In genomic region chr11:3156282-3156660, GRCh38 we compare ENCODE assay signal across 16 cellular contexts. TPM values are rescaled to one million over a fixed set of nuclear protein-coding genes. Genes with fewer than 3 reads are reported as not detected.
DNase-seq lines count a peak whose midpoint lies in the region; ATAC-seq, FAIRE-seq and TF ChIP-seq lines count a peak whose summit lies in the region.
"Had no signal": no experiment of that assay in that cellular context is flagged by ENCODE, and none has a peak within 500 bp of the region (broad histone marks: within the 10 kb centered on the region; RNA-seq: fewer than 3 reads in every experiment).

No MANE protein-coding gene starts in this region.

- H3K9me2 ChIP-seq in GM23248 (ENCODE audit: insufficient read depth), result no peaks in the 10 kb centered on the region

- in situ Hi-C loops in GM23248 (cut with MboI) (no loop called here), K562 (cut with MboI) (no loop called here), gastrocnemius medialis (cut with MboI; ENCODE audit: low sequenced_read_pairs in 4 of 4) (no loop called here)

- TF ChIP-seq CTCF in K562 (IDR thresholded peaks at IDR 0.05 in 2 of 3, conservative IDR thresholded peaks at IDR 0.05 in 1 of 3; ENCODE audit: insufficient read depth in 2 of 3, low read depth in 1 of 3, low read length in 3 of 3) (no peak), left lung (IDR thresholded peaks at IDR 0.05) (no peak), gastrocnemius medialis (IDR thresholded peaks at IDR 0.05 in 4 of 5, conservative IDR thresholded peaks at IDR 0.05 in 1 of 5) (no peak)

- intact Hi-C loops in K562 (cut with micrococcal nuclease) (no loop called here), left lung (cut with DNase I) (no loop called here), gastrocnemius medialis (cut with DNase I; ENCODE audit: low total_unique reads) (no loop called here)

- no peak for FAIRE-seq in K562 (lab: Jason Lieb, UNC)
- FAIRE-seq: GM19239 had no signal

- H3K4me3 ChIP-seq in GM23248, result no peak overlapping the region
- H3K4me3 ChIP-seq in K562, result no peak overlapping the region
- H3K4me3 ChIP-seq in left lung, result peak overlapping the region in 1 of 2 donors; percentile 7
- no peak overlapping the region for H3K4me3 ChIP-seq in gastrocnemius medialis

- H3K27me3 ChIP-seq in GM23248 (replicated peaks; ENCODE audit: insufficient read depth), result no peaks in the 10 kb centered on the region
- no peaks in the 10 kb centered on the region for H3K27me3 ChIP-seq in K562 (ENCODE audit: control insufficient read depth in 2 of 2, insufficient read depth in 2 of 2, low read length in 2 of 2)
- no peaks in the 10 kb centered on the region for H3K27me3 ChIP-seq in left lung
- no peaks in the 10 kb centered on the region for H3K27me3 ChIP-seq in gastrocnemius medialis

- H3K4me2 ChIP-seq in GM23248 (ENCODE audit: unreplicated experiment), result peak overlapping the region; percentile 65
- H3K4me2 ChIP-seq in K562 (ENCODE audit: insufficient read depth, low read length), result no peak overlapping the region

- DNase-seq in GM23248 (no peak), K562 (ENCODE audit: extremely low read depth in 1 of 4, low spot score in 3 of 4) (no peak), left lung (no peak), gastrocnemius medialis (no peak), NCI-H2227 (lab: John Stamatoyannopoulos, UW; ENCODE audit: unreplicated experiment) (no peak), NCI-H1048 (lab: John Stamatoyannopoulos, UW) (no peak)
- DNase-seq: anterior cingulate cortex, erythroblast, kidney glomerular epithelial cell, NCI-H1105, NCI-H748 treated with DMSO at 0.1 percent for 48 hours, T-helper 17 cell had no signal

- 74 to 77% methylated on average over 14 of the region's 14 CpGs for whole genome bisulfite sequencing in GM23248 (ENCODE audit: low coverage in 1 of 2, low lambda C conversion rate in 2 of 2, missing lambda C conversion rate in 2 of 2), 2 experiments
- 81% methylated on average over 13 of the region's 14 CpGs for WGBS in K562 (ENCODE audit: insufficient coverage, low coverage, missing lambda C conversion rate)

- H3K4me1 ChIP-seq in GM23248 (ENCODE audit: insufficient read depth) (peaks cover 64% of the 10 kb centered on the region), K562 (replicated peaks in 1 of 2; ENCODE audit: control insufficient read depth in 2 of 2, insufficient read depth in 2 of 2, low read length in 2 of 2) (peaks cover 13 to 76% of the 10 kb centered on the region in 2 experiments; a peak in 4 of 5 replicates), left lung (peaks cover 29 to 86% of the 10 kb centered on the region in 2 donors), gastrocnemius medialis (peaks cover 49 to 66% of the 10 kb centered on the region in 2 donors)

- no peak overlapping the region for H2AFZ ChIP-seq in GM23248
- H2AFZ ChIP-seq in K562 (ENCODE audit: low read depth, low read length), result no peak overlapping the region

- POLR2A ChIA-PET in K562 (lab: Yijun Ruan, JAX), result interaction anchor here (1.0 kb wide), 1 partner anchor 9 kb away, joined by 4 read pairs; the partner anchor contains the start of gene OSBPL5

- H3K36me3 ChIP-seq in GM23248 (ENCODE audit: low read depth) (no peaks in the 10 kb centered on the region), K562 (ENCODE audit: control insufficient read depth, insufficient read depth, low read length) (no peaks in the 10 kb centered on the region; the same call in 2 of the 3 replicates), left lung (no peaks in the 10 kb centered on the region), gastrocnemius medialis (no peaks in the 10 kb centered on the region)

- H3K9me3 ChIP-seq in GM23248 (ENCODE audit: low read depth), result no peaks in the 10 kb centered on the region
- no peaks in the 10 kb centered on the region for H3K9me3 ChIP-seq in K562 (replicated peaks; ENCODE audit: control insufficient read depth, insufficient read depth, low read depth, low read length)
- no peaks in the 10 kb centered on the region for H3K9me3 ChIP-seq in left lung
- H3K9me3 ChIP-seq in gastrocnemius medialis, result no peaks in the 10 kb centered on the region

- TF ChIP-seq EP300 in K562 (IDR thresholded peaks at IDR 0.05; ENCODE audit: low read length), result no peak

- H4K20me1 ChIP-seq in GM23248 (ENCODE audit: insufficient read depth), result no peaks in the 10 kb centered on the region; the same call in 1 of the 2 replicates
- H4K20me1 ChIP-seq in K562 (replicated peaks; ENCODE audit: control insufficient read depth, insufficient read depth, low read length), result peaks cover 19% of the 10 kb centered on the region

- no peak for TF ChIP-seq POLR2A in K562 (conservative IDR thresholded peaks at IDR 0.05)
- TF ChIP-seq POLR2A in gastrocnemius medialis (IDR thresholded peaks at IDR 0.05), result no peak

- H3K27ac ChIP-seq in GM23248 (peak overlapping the region; percentile 74), K562 (ENCODE audit: extremely low read depth, low read depth, low read length) (no peak overlapping the region), left lung (peak overlapping the region; percentile 48 to 74), gastrocnemius medialis (peak overlapping the region; percentile 55 to 71 (median 59))

- ATAC-seq in K562, result no peak
- ATAC-seq in left lung, result no peak
- no peak for ATAC-seq in gastrocnemius medialis
- ATAC-seq in GM21786 (IDR thresholded peaks at IDR 0.05; ENCODE audit: unreplicated experiment), result no peak
- ATAC-seq in GM19351 (IDR thresholded peaks at IDR 0.05; ENCODE audit: unreplicated experiment), result no peak
- ATAC-seq: right cardiac atrium, T-helper 17 cell had no signal

- no TSS peak for BruUV-seq in K562 (replicated peaks; lab: Mats Ljungman, UMichigan)

- CTCF ChIA-PET in K562 (lab: Yijun Ruan, JAX; ENCODE audit: low intra/inter-chr PET ratio), result no interaction called here

- TF ChIP-seq RAD21 in K562 (CRISPR knock-in tag; conservative IDR thresholded peaks at IDR 0.05 in 1 of 2, IDR thresholded peaks at IDR 0.05 in 1 of 2), result no peak

- H3F3A ChIP-seq in GM23248 (ENCODE audit: insufficient read depth), result 0 out of 2 replicates have a peak, but pooled peaks cover 9% of the 10 kb centered on the region

- peaks cover 6% of the 10 kb centered on the region for H3K9me1 ChIP-seq in K562 (ENCODE audit: control insufficient read depth, insufficient read depth, low read length)

- peaks cover 95% of the 10 kb centered on the region for H3K79me2 ChIP-seq in GM23248 (ENCODE audit: insufficient read depth)
- H3K79me2 ChIP-seq in K562 (ENCODE audit: control insufficient read depth, insufficient read depth, low read length), result peaks cover 15% of the 10 kb centered on the region; the same call in 2 of the 3 replicates

- peak overlapping the region; percentile 76 for H3K9ac ChIP-seq in GM23248
- no peak overlapping the region for H3K9ac ChIP-seq in K562 (ENCODE audit: insufficient read depth in 1 of 2, low read depth in 2 of 2, low read length in 2 of 2)

TF ChIP-seq in K562, 482 proteins besides CTCF, POLR2A, EP300 and RAD21 (continues in another document):
- no peak for TF ChIP-seq ID3 (CRISPR knock-in tag; IDR thresholded peaks at IDR 0.05)
- no peak for TF ChIP-seq ID3 (tag; IDR thresholded peaks at IDR 0.05)
- 0 out of 4 replicates have a peak, but pooled peaks of 1 of the 2 experiments have one; percentile 28 for TF ChIP-seq MLLT1 (IDR thresholded peaks at IDR 0.05)
- no peak for TF ChIP-seq ZC3H8 (IDR thresholded peaks at IDR 0.05)

RNA-seq across cellular contexts. Expression of gene OSBPL5, which starts 8.8 kb away (rescaled TPM):
- total RNA-seq in GM23248 (2014; rRNA removed; shearing (Covaris generic)), result 47.6 and 57.6 TPM in 2 replicates
- 25.3 and 27.9 TPM in 2 replicates for polyA plus RNA-seq in GM23248 (2016; fragmentation: Nextera tagmentation; extraction: Ambion mirVana)
- 40.9 and 87.7 TPM in 2 replicates for total RNA-seq in K562 (2011; cell fraction: chromatin; rRNA removed; ENCODE audit: low replicate concordance)
- total RNA-seq in K562 (2011; cell fraction: nucleolus; rRNA removed), result 31.7 and 40.8 TPM in 2 replicates
- 28.2 and 35.2 TPM in 2 replicates for total RNA-seq in K562 (2011; cell fraction: nucleoplasm; rRNA removed)
- total RNA-seq in K562 (2014; rRNA removed), result 6.6 and 8.0 TPM in 2 replicates
- 1.4 and 2.4 TPM in 2 replicates for total RNA-seq in K562 (2014; rRNA removed; fragmentation: Illumina TruSeq; extraction: Trizol)
- total RNA-seq in K562 (2015; rRNA removed; fragmentation: Illumina TruSeq; extraction: Trizol), result 6.4 and 6.5 TPM in 2 replicates
- 14.3 and 14.8 TPM in 2 replicates for total RNA-seq in K562 (2021)
- polyA plus RNA-seq in K562 (2011; rRNA removed), result 3.2 and 7.5 TPM in 2 replicates
- polyA plus RNA-seq in K562 (2011; cell fraction: cytosol; rRNA removed), result 3.8 and 6.2 TPM in 2 replicates
- polyA plus RNA-seq in K562 (2011; cell fraction: nucleus; rRNA removed), result 22.7 and 40.1 TPM in 2 replicates
- polyA plus RNA-seq in K562 (2012), result 7.8 and 10.2 TPM in 2 replicates
- 3.1 and 4.6 TPM in 2 replicates for polyA plus RNA-seq in K562 (2014; fragmentation: Illumina TruSeq; extraction: Trizol)
- under 1 TPM; 0.06 to 0.10 TPM for polyA plus RNA-seq in K562 (2014; fragmentation: Nextera tagmentation; extraction: Ambion mirVana)
- 6.6 and 11.9 TPM in 2 replicates for polyA plus RNA-seq in K562 (2014; rRNA removed)
- 1.6 and 1.9 TPM in 2 replicates for polyA minus RNA-seq in K562 (2011; rRNA and poly(A)+ RNA removed)
- 5.9 and 6.9 TPM in 2 replicates for polyA minus RNA-seq in K562 (2011; cell fraction: cytosol; rRNA and poly(A)+ RNA removed)
- 13.1 and 15.5 TPM in 2 replicates for polyA minus RNA-seq in K562 (2011; cell fraction: nucleus; rRNA and poly(A)+ RNA removed)
- 10 to 100 TPM; 34.5 to 39.6 TPM for total RNA-seq in left lung
- 10 to 100 TPM in 3 of 4 donors, 1 to 10 TPM in 1; 9.2 to 18.5 (median 14.0) TPM for total RNA-seq in gastrocnemius medialis
